ENCODE assay signal across 10 cellular contexts in genomic region chr1:224432141-224432540, GRCh38. TPM values are rescaled to one million over a fixed set of nuclear protein-coding genes. Genes with fewer than 3 reads are reported as not detected.
DNase-seq lines count a peak whose midpoint lies in the region; ATAC-seq and TF ChIP-seq lines count a peak whose summit lies in the region.
"Had no signal": no experiment of that assay in that cellular context is flagged by ENCODE, and none has a peak within 500 bp of the region (broad histone marks: within the 10 kb centered on the region; RNA-seq: fewer than 3 reads in every experiment).

No MANE protein-coding gene starts in this region.

- peak overlapping the region; percentile 97 for H3K27ac Mint-ChIP-seq in T-helper 17 cell

- peak overlapping the region; percentile 76 to 87 (median 84) for H3K9ac ChIP-seq in skeletal muscle tissue (ENCODE audit: low read depth in 1 of 3, low read length in 3 of 3)

- H3K27ac ChIP-seq in HEK293 (ENCODE audit: extremely low read depth, low read depth, low read length) = 0 out of 2 replicates have a peak overlapping the region, but pooled peaks have one; percentile 54
- peak overlapping the region; percentile 94 for H3K27ac ChIP-seq in skeletal muscle tissue (ENCODE audit: low read depth, low read length)

- peaks cover 38% of the 10 kb centered on the region for H3K4me1 ChIP-seq in HEK293 (ENCODE audit: control insufficient read depth, insufficient read depth, low read length)
- peaks cover 16 to 38% (median 27%) of the 10 kb centered on the region in 3 donors for H3K4me1 ChIP-seq in skeletal muscle tissue (ENCODE audit: control insufficient read depth in 3 of 3, insufficient read depth in 3 of 3, low read length in 3 of 3)

- POLR2A ChIA-PET in HEK293 (lab: Yijun Ruan, JAX) = interaction anchor here (1.2 to 2.2 kb wide), 3 partner anchors 14 to 249 kb away, joined by 4 to 6 read pairs (median 4); partner anchors contain the start of gene DEGS1

- H3K36me3 ChIP-seq in HEK293 (ENCODE audit: control insufficient read depth in 2 of 2, insufficient read depth in 1 of 2, low read length in 2 of 2) (peaks cover 34 to 50% of the 10 kb centered on the region in 2 experiments), skeletal muscle tissue (ENCODE audit: control insufficient read depth in 3 of 3, insufficient read depth in 3 of 3, low read length in 3 of 3) (peaks cover 0 to 2% (median 0%) of the 10 kb centered on the region in 3 donors)

- H3K9me3 ChIP-seq in HEK293 (ENCODE audit: control insufficient read depth, insufficient read depth, low read depth, low read length) = no peaks in the 10 kb centered on the region
- no peaks in the 10 kb centered on the region for H3K9me3 ChIP-seq in T-helper 17 cell (ENCODE audit: control insufficient read depth, low read length, poor library complexity, severe bottlenecking)
- no peaks in the 10 kb centered on the region for H3K9me3 ChIP-seq in skeletal muscle tissue (ENCODE audit: control insufficient read depth in 3 of 3, low read length in 3 of 3)

- peaks cover 53% of the 10 kb centered on the region for H3K4me1 Mint-ChIP-seq in T-helper 17 cell

- H3K27me3 Mint-ChIP-seq in T-helper 17 cell = no peaks in the 10 kb centered on the region

- H3K27me3 ChIP-seq in skeletal muscle tissue (ENCODE audit: control insufficient read depth in 3 of 3, insufficient read depth in 3 of 3, low read length in 3 of 3) = no peaks in the 10 kb centered on the region

- in situ Hi-C loops in KBM-7 (cut with MboI; ENCODE audit: low pct_unique_long_range_greater_than_20kb, low sequenced_read_pairs) = no loop called here

- H3K4me3 Mint-ChIP-seq in T-helper 17 cell = peak overlapping the region; percentile 97

- peak overlapping the region; percentile 96 for H3K4me3 ChIP-seq in HEK293 (ENCODE audit: low read depth, low read length)
- peak overlapping the region; percentile 79 to 88 (median 85) for H3K4me3 ChIP-seq in skeletal muscle tissue (ENCODE audit: low read length in 3 of 3)
- H3K4me3 ChIP-seq: lung had no signal

- H3K36me3 Mint-ChIP-seq in T-helper 17 cell (ENCODE audit: low read depth) = peaks cover 4% of the 10 kb centered on the region

- TF ChIP-seq CTCF in HEK293 (tag by site-specific recombination; IDR thresholded peaks at IDR 0.05) = no peak

- no peak for DNase-seq in T-helper 17 cell
- peak; percentile 27 for DNase-seq in fibroblast of the conjunctiva (ENCODE audit: low read depth)
- DNase-seq in HCEC 1CT = no peak
- DNase-seq in KBM-7 = no peak
- DNase-seq in NOMO-1 treated with dmso at 0.1 percent for 144 hours (lab: John Stamatoyannopoulos, UW; ENCODE audit: unreplicated experiment) = no peak
- no peak for DNase-seq in nucleus accumbens (lab: John Stamatoyannopoulos, UW)
- DNase-seq: NCI-H2107 had no signal

- no peak for ATAC-seq in T-helper 17 cell

- CTCF ChIA-PET in HEK293 (lab: Yijun Ruan, JAX) = interaction anchor here (0.6 to 2.7 kb wide), 10 partner anchors 15 to 490 kb away, joined by 3 to 18 read pairs (median 4); no protein-coding TSS in a partner anchor

TF ChIP-seq in HEK293, 187 proteins besides CTCF, POLR2A, EP300 and RAD21:
- TF ChIP-seq KLF16 (tag by site-specific recombination; IDR thresholded peaks at IDR 0.05) = no peak
- TF ChIP-seq ZNF510 (tag by site-specific recombination; IDR thresholded peaks at IDR 0.05; ENCODE audit: insufficient replicate concordance) = no peak
- no peak for TF ChIP-seq ZNF426 (tag by site-specific recombination; IDR thresholded peaks at IDR 0.05)
- TF ChIP-seq ZNF830 (tag by site-specific recombination; IDR thresholded peaks at IDR 0.05; ENCODE audit: low read depth) = no peak
- TF ChIP-seq ZNF121 (tag by site-specific recombination; IDR thresholded peaks at IDR 0.05) = no peak
- TF ChIP-seq ZNF645 (tag by site-specific recombination; IDR thresholded peaks at IDR 0.05) = no peak
- no peak for TF ChIP-seq WT1 (tag by site-specific recombination; IDR thresholded peaks at IDR 0.05)
- no peak for TF ChIP-seq ZNF354C (tag by site-specific recombination; IDR thresholded peaks at IDR 0.05; ENCODE audit: borderline replicate concordance, low read depth)
- no peak for TF ChIP-seq ZNF37A (tag by site-specific recombination; IDR thresholded peaks at IDR 0.05)
- TF ChIP-seq ZNF660 (tag by site-specific recombination; IDR thresholded peaks at IDR 0.05) = 0 out of 2 replicates have a peak, but pooled peaks have one; percentile 18
- TF ChIP-seq ZNF10 (tag by site-specific recombination; IDR thresholded peaks at IDR 0.05) = no peak
- TF ChIP-seq PRDM6 (tag by site-specific recombination; IDR thresholded peaks at IDR 0.05) = peak; percentile 73

RNA-seq across cellular contexts. Expression of gene WDR26, which starts 2.5 kb away (rescaled TPM):
- total RNA-seq in T-helper 17 cell (100 to 1,000 TPM; 157 to 176 TPM), skeletal muscle tissue (64.2 TPM)
